ENCODE assay signal across 2 cellular contexts in genomic region chr3:112631257-112631656, GRCh38.
TF ChIP-seq lines count a peak whose summit lies in the region.

No MANE protein-coding gene starts in this region.

TF ChIP-seq in SK-N-SH, 30 proteins besides CTCF, POLR2A, EP300 and RAD21:
- TF ChIP-seq, protein P1, sequence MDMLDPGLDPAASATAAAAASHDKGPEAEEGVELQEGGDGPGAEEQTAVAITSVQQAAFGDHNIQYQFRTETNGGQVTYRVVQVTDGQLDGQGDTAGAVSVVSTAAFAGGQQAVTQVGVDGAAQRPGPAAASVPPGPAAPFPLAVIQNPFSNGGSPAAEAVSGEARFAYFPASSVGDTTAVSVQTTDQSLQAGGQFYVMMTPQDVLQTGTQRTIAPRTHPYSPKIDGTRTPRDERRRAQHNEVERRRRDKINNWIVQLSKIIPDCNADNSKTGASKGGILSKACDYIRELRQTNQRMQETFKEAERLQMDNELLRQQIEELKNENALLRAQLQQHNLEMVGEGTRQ (IDR thresholded peaks at IDR 0.05; ENCODE audit: borderline replicate concordance, low read depth, low read length), result no peak
- no peak for TF ChIP-seq POLR2AphosphoS5 (IDR thresholded peaks at IDR 0.05; ENCODE audit: low read depth, low read length)

TF ChIP-seq in SK-N-SH treated with all-trans-retinoic acid at 6 μM for 48 hours, 23 proteins besides CTCF, POLR2A, EP300 and RAD21:
- TF ChIP-seq ISL1 (CRISPR knock-in tag; IDR thresholded peaks at IDR 0.05) (no peak), ZNF70 (CRISPR knock-in tag; IDR thresholded peaks at IDR 0.05) (no peak), PPARA (CRISPR knock-in tag; IDR thresholded peaks at IDR 0.05; ENCODE audit: borderline replicate concordance) (no peak), OSR1 (CRISPR knock-in tag; IDR thresholded peaks at IDR 0.05) (no peak), ZNF565 (CRISPR knock-in tag; conservative IDR thresholded peaks at IDR 0.05; ENCODE audit: low read depth) (no peak), ZC3H10 (CRISPR knock-in tag; IDR thresholded peaks at IDR 0.05) (no peak), ARNTL (CRISPR knock-in tag; IDR thresholded peaks at IDR 0.05; ENCODE audit: borderline replicate concordance, low read depth) (no peak), ZFP3 (CRISPR knock-in tag; IDR thresholded peaks at IDR 0.05) (no peak)
- TF ChIP-seq, protein P2, sequence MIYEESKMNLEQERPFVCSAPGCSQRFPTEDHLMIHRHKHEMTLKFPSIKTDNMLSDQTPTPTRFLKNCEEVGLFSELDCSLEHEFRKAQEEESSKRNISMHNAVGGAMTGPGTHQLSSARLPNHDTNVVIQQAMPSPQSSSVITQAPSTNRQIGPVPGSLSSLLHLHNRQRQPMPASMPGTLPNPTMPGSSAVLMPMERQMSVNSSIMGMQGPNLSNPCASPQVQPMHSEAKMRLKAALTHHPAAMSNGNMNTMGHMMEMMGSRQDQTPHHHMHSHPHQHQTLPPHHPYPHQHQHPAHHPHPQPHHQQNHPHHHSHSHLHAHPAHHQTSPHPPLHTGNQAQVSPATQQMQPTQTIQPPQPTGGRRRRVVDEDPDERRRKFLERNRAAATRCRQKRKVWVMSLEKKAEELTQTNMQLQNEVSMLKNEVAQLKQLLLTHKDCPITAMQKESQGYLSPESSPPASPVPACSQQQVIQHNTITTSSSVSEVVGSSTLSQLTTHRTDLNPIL (CRISPR knock-in tag; IDR thresholded peaks at IDR 0.05; ENCODE audit: low read depth), result no peak
- TF ChIP-seq, protein P3, sequence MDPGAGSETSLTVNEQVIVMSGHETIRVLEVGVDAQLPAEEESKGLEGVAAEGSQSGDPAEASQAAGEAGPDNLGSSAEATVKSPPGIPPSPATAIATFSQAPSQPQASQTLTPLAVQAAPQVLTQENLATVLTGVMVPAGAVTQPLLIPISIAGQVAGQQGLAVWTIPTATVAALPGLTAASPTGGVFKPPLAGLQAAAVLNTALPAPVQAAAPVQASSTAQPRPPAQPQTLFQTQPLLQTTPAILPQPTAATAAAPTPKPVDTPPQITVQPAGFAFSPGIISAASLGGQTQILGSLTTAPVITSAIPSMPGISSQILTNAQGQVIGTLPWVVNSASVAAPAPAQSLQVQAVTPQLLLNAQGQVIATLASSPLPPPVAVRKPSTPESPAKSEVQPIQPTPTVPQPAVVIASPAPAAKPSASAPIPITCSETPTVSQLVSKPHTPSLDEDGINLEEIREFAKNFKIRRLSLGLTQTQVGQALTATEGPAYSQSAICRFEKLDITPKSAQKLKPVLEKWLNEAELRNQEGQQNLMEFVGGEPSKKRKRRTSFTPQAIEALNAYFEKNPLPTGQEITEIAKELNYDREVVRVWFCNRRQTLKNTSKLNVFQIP (CRISPR knock-in tag; IDR thresholded peaks at IDR 0.05; ENCODE audit: borderline replicate concordance, low read depth), result no peak
- TF ChIP-seq, protein P4, sequence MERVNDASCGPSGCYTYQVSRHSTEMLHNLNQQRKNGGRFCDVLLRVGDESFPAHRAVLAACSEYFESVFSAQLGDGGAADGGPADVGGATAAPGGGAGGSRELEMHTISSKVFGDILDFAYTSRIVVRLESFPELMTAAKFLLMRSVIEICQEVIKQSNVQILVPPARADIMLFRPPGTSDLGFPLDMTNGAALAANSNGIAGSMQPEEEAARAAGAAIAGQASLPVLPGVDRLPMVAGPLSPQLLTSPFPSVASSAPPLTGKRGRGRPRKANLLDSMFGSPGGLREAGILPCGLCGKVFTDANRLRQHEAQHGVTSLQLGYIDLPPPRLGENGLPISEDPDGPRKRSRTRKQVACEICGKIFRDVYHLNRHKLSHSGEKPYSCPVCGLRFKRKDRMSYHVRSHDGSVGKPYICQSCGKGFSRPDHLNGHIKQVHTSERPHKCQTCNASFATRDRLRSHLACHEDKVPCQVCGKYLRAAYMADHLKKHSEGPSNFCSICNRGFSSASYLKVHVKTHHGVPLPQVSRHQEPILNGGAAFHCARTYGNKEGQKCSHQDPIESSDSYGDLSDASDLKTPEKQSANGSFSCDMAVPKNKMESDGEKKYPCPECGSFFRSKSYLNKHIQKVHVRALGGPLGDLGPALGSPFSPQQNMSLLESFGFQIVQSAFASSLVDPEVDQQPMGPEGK (CRISPR knock-in tag; IDR thresholded peaks at IDR 0.05; ENCODE audit: borderline replicate concordance), result no peak
- TF ChIP-seq, protein P5, sequence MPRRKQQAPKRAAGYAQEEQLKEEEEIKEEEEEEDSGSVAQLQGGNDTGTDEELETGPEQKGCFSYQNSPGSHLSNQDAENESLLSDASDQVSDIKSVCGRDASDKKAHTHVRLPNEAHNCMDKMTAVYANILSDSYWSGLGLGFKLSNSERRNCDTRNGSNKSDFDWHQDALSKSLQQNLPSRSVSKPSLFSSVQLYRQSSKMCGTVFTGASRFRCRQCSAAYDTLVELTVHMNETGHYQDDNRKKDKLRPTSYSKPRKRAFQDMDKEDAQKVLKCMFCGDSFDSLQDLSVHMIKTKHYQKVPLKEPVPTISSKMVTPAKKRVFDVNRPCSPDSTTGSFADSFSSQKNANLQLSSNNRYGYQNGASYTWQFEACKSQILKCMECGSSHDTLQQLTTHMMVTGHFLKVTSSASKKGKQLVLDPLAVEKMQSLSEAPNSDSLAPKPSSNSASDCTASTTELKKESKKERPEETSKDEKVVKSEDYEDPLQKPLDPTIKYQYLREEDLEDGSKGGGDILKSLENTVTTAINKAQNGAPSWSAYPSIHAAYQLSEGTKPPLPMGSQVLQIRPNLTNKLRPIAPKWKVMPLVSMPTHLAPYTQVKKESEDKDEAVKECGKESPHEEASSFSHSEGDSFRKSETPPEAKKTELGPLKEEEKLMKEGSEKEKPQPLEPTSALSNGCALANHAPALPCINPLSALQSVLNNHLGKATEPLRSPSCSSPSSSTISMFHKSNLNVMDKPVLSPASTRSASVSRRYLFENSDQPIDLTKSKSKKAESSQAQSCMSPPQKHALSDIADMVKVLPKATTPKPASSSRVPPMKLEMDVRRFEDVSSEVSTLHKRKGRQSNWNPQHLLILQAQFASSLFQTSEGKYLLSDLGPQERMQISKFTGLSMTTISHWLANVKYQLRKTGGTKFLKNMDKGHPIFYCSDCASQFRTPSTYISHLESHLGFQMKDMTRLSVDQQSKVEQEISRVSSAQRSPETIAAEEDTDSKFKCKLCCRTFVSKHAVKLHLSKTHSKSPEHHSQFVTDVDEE (CRISPR knock-in tag; IDR thresholded peaks at IDR 0.05), result no peak
